ENCODE assay signal across 2 cellular contexts in the genomic region with DNA sequence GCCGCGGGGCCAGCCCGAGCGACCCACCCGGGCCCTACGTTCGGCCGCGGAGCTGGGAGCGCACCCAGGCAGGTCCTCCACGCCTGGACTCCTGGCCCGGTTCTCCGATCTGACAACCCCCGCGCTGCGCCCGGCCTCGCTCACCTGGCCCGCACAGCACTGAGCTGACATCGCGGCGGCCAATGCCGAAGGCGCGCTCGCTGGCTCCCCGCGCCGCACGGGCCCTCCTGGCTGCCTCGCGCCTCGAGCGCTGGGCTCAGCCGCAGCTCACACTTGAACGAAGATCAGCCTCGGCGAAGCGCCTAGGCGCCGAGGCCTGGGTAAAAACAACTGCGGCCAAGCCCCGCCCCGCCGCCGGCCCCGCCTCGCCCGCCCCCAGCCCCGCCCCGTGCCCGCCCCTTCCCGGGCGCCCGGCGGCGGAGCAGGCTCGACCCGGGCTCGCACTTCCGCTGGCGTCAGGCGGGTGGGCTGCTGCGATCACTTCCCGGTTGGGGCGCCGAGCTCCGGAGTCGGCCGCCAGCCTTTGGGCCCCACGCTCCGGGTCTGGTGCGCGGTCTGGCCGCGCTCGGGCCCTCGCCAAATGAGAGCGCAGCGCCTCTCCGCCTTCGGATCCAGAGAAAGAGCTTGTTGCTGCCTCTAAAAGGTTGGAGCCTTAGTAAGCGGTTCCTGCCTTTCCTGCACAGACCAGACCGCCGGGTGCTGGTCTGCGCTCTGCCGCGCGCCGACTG.
A peak's percentile ranks its signal among the peaks of the same experiment; 100 is the strongest.
TF ChIP-seq lines count a peak whose summit lies in the region.

A gene (minus strand): TSS at position 297 of the 728 bp plus-strand sequence. CDS start 126 bp downstream, at position 171.

TF ChIP-seq in A549, 52 proteins besides CTCF, POLR2A, EP300 and RAD21:
- TF ChIP-seq, protein P1, sequence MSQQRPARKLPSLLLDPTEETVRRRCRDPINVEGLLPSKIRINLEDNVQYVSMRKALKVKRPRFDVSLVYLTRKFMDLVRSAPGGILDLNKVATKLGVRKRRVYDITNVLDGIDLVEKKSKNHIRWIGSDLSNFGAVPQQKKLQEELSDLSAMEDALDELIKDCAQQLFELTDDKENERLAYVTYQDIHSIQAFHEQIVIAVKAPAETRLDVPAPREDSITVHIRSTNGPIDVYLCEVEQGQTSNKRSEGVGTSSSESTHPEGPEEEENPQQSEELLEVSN (IDR thresholded peaks at IDR 0.05; ENCODE audit: borderline replicate concordance, low read depth) = peak; percentile 84
- peak; percentile 99 for TF ChIP-seq PHF8 (IDR thresholded peaks at IDR 0.05; ENCODE audit: borderline replicate concordance, low read depth)
- no peak for TF ChIP-seq MAZ (IDR thresholded peaks at IDR 0.05; ENCODE audit: borderline replicate concordance, low read depth, low read length)
- TF ChIP-seq TP53 (CRISPR knock-in tag; IDR thresholded peaks at IDR 0.05) = no peak
- TF ChIP-seq, protein P2, sequence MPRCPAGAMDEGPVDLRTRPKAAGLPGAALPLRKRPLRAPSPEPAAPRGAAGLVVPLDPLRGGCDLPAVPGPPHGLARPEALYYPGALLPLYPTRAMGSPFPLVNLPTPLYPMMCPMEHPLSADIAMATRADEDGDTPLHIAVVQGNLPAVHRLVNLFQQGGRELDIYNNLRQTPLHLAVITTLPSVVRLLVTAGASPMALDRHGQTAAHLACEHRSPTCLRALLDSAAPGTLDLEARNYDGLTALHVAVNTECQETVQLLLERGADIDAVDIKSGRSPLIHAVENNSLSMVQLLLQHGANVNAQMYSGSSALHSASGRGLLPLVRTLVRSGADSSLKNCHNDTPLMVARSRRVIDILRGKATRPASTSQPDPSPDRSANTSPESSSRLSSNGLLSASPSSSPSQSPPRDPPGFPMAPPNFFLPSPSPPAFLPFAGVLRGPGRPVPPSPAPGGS (IDR thresholded peaks at IDR 0.05) = peak; percentile 68; the same call in 2 of the 3 replicates
- TF ChIP-seq, protein P3, sequence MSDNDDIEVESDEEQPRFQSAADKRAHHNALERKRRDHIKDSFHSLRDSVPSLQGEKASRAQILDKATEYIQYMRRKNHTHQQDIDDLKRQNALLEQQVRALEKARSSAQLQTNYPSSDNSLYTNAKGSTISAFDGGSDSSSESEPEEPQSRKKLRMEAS (IDR thresholded peaks at IDR 0.05) = peak; percentile 71
- peak; percentile 13; the same call in 2 of the 3 replicates for TF ChIP-seq SMC3 (IDR thresholded peaks at IDR 0.05)
- no peak for TF ChIP-seq FOSB (CRISPR knock-in tag; IDR thresholded peaks at IDR 0.05)
- peak; percentile 83 to 88; a peak in 4 of 5 replicates for TF ChIP-seq JUN (IDR thresholded peaks at IDR 0.05)

TF ChIP-seq in H1, 55 proteins besides CTCF, POLR2A, EP300 and RAD21 (continues in another document):
- no peak for TF ChIP-seq TEAD4 (IDR thresholded peaks at IDR 0.05; ENCODE audit: low read depth, low read length)
- TF ChIP-seq, protein P4, sequence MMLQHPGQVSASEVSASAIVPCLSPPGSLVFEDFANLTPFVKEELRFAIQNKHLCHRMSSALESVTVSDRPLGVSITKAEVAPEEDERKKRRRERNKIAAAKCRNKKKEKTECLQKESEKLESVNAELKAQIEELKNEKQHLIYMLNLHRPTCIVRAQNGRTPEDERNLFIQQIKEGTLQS (IDR thresholded peaks at IDR 0.05; ENCODE audit: insufficient read depth, low read depth, low read length) = no peak
- no peak for TF ChIP-seq EZH2 (IDR thresholded peaks at IDR 0.05; ENCODE audit: low read depth, low read length, severe bottlenecking)
- no peak for TF ChIP-seq RFX5 (IDR thresholded peaks at IDR 0.05; ENCODE audit: borderline replicate concordance, low read depth, low read length)
- no peak for TF ChIP-seq KDM1A (IDR thresholded peaks at IDR 0.05; ENCODE audit: borderline replicate concordance, low read length)
- no peak for TF ChIP-seq CEBPB (IDR thresholded peaks at IDR 0.05; ENCODE audit: low read depth, low read length)
- peak in 1 of 2 experiments; percentile 61; a peak in 2 of 4 replicates for TF ChIP-seq SIN3A (conservative IDR thresholded peaks at IDR 0.05 in 1 of 2, IDR thresholded peaks at IDR 0.05 in 1 of 2; ENCODE audit: low read depth in 1 of 2, low read length in 2 of 2)
- no peak for TF ChIP-seq SAP30 (IDR thresholded peaks at IDR 0.05; ENCODE audit: insufficient read depth, insufficient replicate concordance, low read length)
- peak; percentile 40; the same call in 1 of the 2 replicates for TF ChIP-seq CREB1 (IDR thresholded peaks at IDR 0.05)
- TF ChIP-seq POU5F1 (IDR thresholded peaks at IDR 0.05; ENCODE audit: low read depth, low read length) = no peak
- TF ChIP-seq, protein P1 (IDR thresholded peaks at IDR 0.05) = peak; percentile 56
- no peak for TF ChIP-seq YY1 (IDR thresholded peaks at IDR 0.05; ENCODE audit: low read depth, low read length)
- no peak for TF ChIP-seq ASH2L (IDR thresholded peaks at IDR 0.05; ENCODE audit: low read length)
- TF ChIP-seq, protein P5, sequence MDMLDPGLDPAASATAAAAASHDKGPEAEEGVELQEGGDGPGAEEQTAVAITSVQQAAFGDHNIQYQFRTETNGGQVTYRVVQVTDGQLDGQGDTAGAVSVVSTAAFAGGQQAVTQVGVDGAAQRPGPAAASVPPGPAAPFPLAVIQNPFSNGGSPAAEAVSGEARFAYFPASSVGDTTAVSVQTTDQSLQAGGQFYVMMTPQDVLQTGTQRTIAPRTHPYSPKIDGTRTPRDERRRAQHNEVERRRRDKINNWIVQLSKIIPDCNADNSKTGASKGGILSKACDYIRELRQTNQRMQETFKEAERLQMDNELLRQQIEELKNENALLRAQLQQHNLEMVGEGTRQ (IDR thresholded peaks at IDR 0.05; ENCODE audit: low read length) = no peak
- TF ChIP-seq TBP (IDR thresholded peaks at IDR 0.05; ENCODE audit: low read depth, low read length) = peak; percentile 86
- no peak for TF ChIP-seq CHD1 (IDR thresholded peaks at IDR 0.05; ENCODE audit: low read depth, low read length)
- TF ChIP-seq SIX5 (IDR thresholded peaks at IDR 0.05; ENCODE audit: low read depth, low read length) = no peak
- TF ChIP-seq GTF2F1 (IDR thresholded peaks at IDR 0.05; ENCODE audit: borderline replicate concordance, low read depth, low read length) = no peak
- no peak for TF ChIP-seq SP2 (IDR thresholded peaks at IDR 0.05; ENCODE audit: low read length)
- no peak for TF ChIP-seq NANOG (IDR thresholded peaks at IDR 0.05; ENCODE audit: insufficient read depth, low read depth, low read length, poor library complexity, severe bottlenecking)
- TF ChIP-seq HDAC6 (IDR thresholded peaks at IDR 0.05; ENCODE audit: low read depth, low read length) = no peak
- TF ChIP-seq RNF2 (IDR thresholded peaks at IDR 0.05; ENCODE audit: borderline replicate concordance, low read depth, low read length, missing control alignments, poor library complexity, severe bottlenecking) = no peak
- no peak for TF ChIP-seq SRF (IDR thresholded peaks at IDR 0.05; ENCODE audit: low read depth, low read length)
- TF ChIP-seq SP1 (IDR thresholded peaks at IDR 0.05; ENCODE audit: low read depth, low read length) = 0 out of 2 replicates have a peak, but pooled peaks have one; percentile 22
- no peak for TF ChIP-seq NRF1 (IDR thresholded peaks at IDR 0.05; ENCODE audit: low read depth, low read length)
- TF ChIP-seq BRCA1 (IDR thresholded peaks at IDR 0.05; ENCODE audit: low read depth, low read length) = no peak
- TF ChIP-seq, protein P3 (IDR thresholded peaks at IDR 0.05) = 0 out of 2 replicates have a peak, but pooled peaks have one; percentile 19
- no peak for TF ChIP-seq BCL11A (IDR thresholded peaks at IDR 0.05; ENCODE audit: low read depth in 2 of 2, low read length in 2 of 2)
- TF ChIP-seq SUZ12 (IDR thresholded peaks at IDR 0.05; ENCODE audit: low read length) = no peak
- peak; percentile 93 for TF ChIP-seq TAF7 (optimal IDR thresholded peaks at IDR 0.05; ENCODE audit: borderline replicate concordance, low read depth, low read length)
- TF ChIP-seq BACH1 (IDR thresholded peaks at IDR 0.05; ENCODE audit: low read length) = 0 out of 2 replicates have a peak, but pooled peaks have one; percentile 2
- TF ChIP-seq CBX8 (IDR thresholded peaks at IDR 0.05; ENCODE audit: borderline replicate concordance, low read depth, low read length) = no peak
- no peak for TF ChIP-seq CHD2 (IDR thresholded peaks at IDR 0.05; ENCODE audit: low read length)
- TF ChIP-seq EGR1 (IDR thresholded peaks at IDR 0.05; ENCODE audit: borderline replicate concordance, low read depth, low read length) = no peak
- TF ChIP-seq SIRT6 (IDR thresholded peaks at IDR 0.05; ENCODE audit: low read length) = no peak
- TF ChIP-seq HDAC2 (IDR thresholded peaks at IDR 0.05; ENCODE audit: borderline replicate concordance in 1 of 2, low read depth in 2 of 2, low read length in 2 of 2) = no peak
- TF ChIP-seq, protein P6, sequence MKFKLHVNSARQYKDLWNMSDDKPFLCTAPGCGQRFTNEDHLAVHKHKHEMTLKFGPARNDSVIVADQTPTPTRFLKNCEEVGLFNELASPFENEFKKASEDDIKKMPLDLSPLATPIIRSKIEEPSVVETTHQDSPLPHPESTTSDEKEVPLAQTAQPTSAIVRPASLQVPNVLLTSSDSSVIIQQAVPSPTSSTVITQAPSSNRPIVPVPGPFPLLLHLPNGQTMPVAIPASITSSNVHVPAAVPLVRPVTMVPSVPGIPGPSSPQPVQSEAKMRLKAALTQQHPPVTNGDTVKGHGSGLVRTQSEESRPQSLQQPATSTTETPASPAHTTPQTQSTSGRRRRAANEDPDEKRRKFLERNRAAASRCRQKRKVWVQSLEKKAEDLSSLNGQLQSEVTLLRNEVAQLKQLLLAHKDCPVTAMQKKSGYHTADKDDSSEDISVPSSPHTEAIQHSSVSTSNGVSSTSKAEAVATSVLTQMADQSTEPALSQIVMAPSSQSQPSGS (IDR thresholded peaks at IDR 0.05; ENCODE audit: low read length) = no peak
- peak; percentile 63; the same call in 1 of the 2 replicates for TF ChIP-seq RBBP5 (IDR thresholded peaks at IDR 0.05; ENCODE audit: borderline replicate concordance, low read depth, low read length)
